In genomic region chr1:65997693-65998092, GRCh38 we compare ENCODE assay signal across 26 cellular contexts.
"Had no signal": no experiment of that assay in that cellular context is flagged by ENCODE, and none has a peak within 500 bp of the region (broad histone marks: within the 10 kb centered on the region; RNA-seq: fewer than 3 reads in every experiment).

No MANE protein-coding gene starts in this region.

- H2AFZ ChIP-seq: neural progenitor cell, parathyroid adenoma had no signal

- DNase-seq: hypothalamus; immature natural killer cell; kidney; left colon; left lung; lower lobe of right lung; mesendoderm; naive B cell; natural killer cell; nephron progenitor cell; occipital lobe; retina; right cardiac atrium; stimulated activated CD4-positive, alpha-beta T cell treated with anti-CD3 and anti-CD28 coated beads, Interleukin-12 subunit alpha, Interleukin-12 subunit beta, amount 100 ng/mL, for 4 hours; stimulated activated CD4-positive, alpha-beta T cell treated with anti-CD3 and anti-CD28 coated beads, Interleukin-15, amount 100 ng/mL, for 24 hours; stimulated activated CD4-positive, alpha-beta T cell treated with anti-CD3 and anti-CD28 coated beads, Interleukin-2, amount 100 ng/mL, for 24 hours; stimulated activated CD4-positive, alpha-beta T cell treated with anti-CD3 and anti-CD28 coated beads, Interleukin-4, amount 100 ng/mL, for 1 hour; stimulated activated naive B cell treated with anti-CD40 and anti-IgM and Interleukin-4, amounts not matched to agents 10 μg/mL and 1 μg/mL and 100 μg/mL, for 72 hours; stimulated activated naive CD8-positive, alpha-beta T cell treated with anti-CD3 and anti-CD28 coated beads, Interleukin-15, Interleukin-2, amounts not matched to agents 100 U/mL and 50 U/mL, for 24 hours; uterus had no signal

- H3K27ac ChIP-seq: left lung, lower lobe of right lung, neural progenitor cell, neutrophil, parathyroid adenoma, skin epidermis, tibial nerve, uterus had no signal

- H3K9me3 ChIP-seq: left lung, lower lobe of right lung, neutrophil, tibial nerve, uterus had no signal

- H3K79me2 ChIP-seq: parathyroid adenoma had no signal

- H3K36me3 ChIP-seq: left lung, lower lobe of right lung, neural progenitor cell, neutrophil, tibial nerve, uterus had no signal

- H3K4me1 ChIP-seq: left lung, lower lobe of right lung, neural progenitor cell, parathyroid adenoma, tibial nerve, uterus had no signal

- H3K27me3 ChIP-seq: left lung, neutrophil, tibial nerve had no signal

- H3K9ac ChIP-seq: neural progenitor cell, parathyroid adenoma had no signal

- H3K4me2 ChIP-seq: neural progenitor cell had no signal

- H3K4me3 ChIP-seq: left lung, lower lobe of right lung, neural progenitor cell, skin epidermis, tibial nerve, uterus had no signal

- ATAC-seq: left colon; left lung; lower lobe of right lung; natural killer cell; right cardiac atrium; sciatic nerve; stimulated activated naive B cell treated with anti-CD40 and anti-IgM and Interleukin-4, amounts not matched to agents 10 μg/mL and 1 μg/mL and 100 μg/mL, for 72 hours; stimulated activated naive CD8-positive, alpha-beta T cell treated with anti-CD3 and anti-CD28 coated beads, Interleukin-15, Interleukin-2, amounts not matched to agents 100 U/mL and 50 U/mL, for 24 hours had no signal
